ENCODE assay signal across 12 cellular contexts in the genomic region with DNA sequence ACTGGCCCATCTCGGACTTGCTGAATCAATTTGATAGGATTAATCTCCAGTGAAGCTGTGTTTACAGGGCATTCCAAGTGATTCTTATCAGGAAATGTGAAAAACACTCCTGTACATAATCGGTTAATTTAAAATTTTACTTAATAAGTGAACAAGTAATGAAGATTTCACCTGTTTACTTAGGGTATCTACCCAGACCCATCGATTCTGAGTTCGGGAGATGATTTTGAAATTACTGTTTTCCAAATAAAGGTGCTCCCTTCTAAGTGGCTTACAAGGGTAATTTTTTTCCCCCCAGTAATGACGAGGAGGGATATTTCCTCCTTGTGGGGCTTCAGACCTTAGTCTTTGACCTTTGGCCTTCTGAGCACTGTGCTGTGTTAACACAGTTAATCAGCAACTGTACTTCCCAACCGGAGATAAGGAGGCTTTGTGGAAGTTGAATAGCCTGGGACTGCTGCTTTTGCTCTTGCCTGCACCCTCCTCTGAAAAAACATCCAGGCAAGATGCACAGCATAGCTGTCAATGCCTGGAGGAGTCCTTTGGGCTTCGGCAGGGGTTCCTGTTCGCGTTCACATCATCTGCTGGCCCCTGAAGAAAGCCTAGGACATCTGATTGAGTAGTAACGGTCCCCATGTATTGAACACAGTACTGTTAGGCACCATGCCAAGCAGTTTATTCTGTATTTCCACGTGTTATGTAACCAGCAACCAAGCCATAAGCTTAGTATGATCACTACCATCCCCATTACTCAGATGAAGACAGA. TPM values are rescaled to one million over a fixed set of nuclear protein-coding genes. Genes with fewer than 3 reads are reported as not detected.
A peak's percentile ranks its signal among the peaks of the same experiment; 100 is the strongest.
DNase-seq lines count a peak whose midpoint lies in the region; ATAC-seq and TF ChIP-seq lines count a peak whose summit lies in the region.
"Had no signal": no experiment of that assay in that cellular context is flagged by ENCODE, and none has a peak within 500 bp of the region (broad histone marks: within the 10 kb centered on the region; RNA-seq: fewer than 3 reads in every experiment).

No MANE protein-coding gene starts in this region.

- peaks cover 0 to 25% (median 2%) of the 10 kb centered on the region in 3 donors for H3K36me3 Mint-ChIP-seq in CD8-positive, alpha-beta memory T cell
- H3K36me3 Mint-ChIP-seq in dendritic cell treated with granulocyte-macrophage colony-stimulating factor and Interleukin-4, amounts not matched to agents 40 ng/mL and 50 ng/mL, for 4 days (ENCODE audit: low read depth): peaks cover 45% of the 10 kb centered on the region
- peaks cover 0 to 14% (median 0%) of the 10 kb centered on the region in 3 donors for H3K36me3 Mint-ChIP-seq in naive thymus-derived CD8-positive, alpha-beta T cell

- H3K27me3 ChIP-seq in CD8-positive, alpha-beta memory T cell (ENCODE audit: insufficient read depth, low read length, poor library complexity, severe bottlenecking): no peaks in the 10 kb centered on the region
- H3K27me3 ChIP-seq in H7 (ENCODE audit: control insufficient read depth, insufficient read depth, low read length): peaks cover 2% of the 10 kb centered on the region; the same call in 1 of the 2 replicates
- H3K27me3 ChIP-seq in adrenal gland: no peaks in the 10 kb centered on the region
- H3K27me3 ChIP-seq: SJSA1 had no signal

- no peaks in the 10 kb centered on the region for H3K27me3 Mint-ChIP-seq in CD8-positive, alpha-beta memory T cell
- no peaks in the 10 kb centered on the region for H3K27me3 Mint-ChIP-seq in dendritic cell treated with granulocyte-macrophage colony-stimulating factor and Interleukin-4, amounts not matched to agents 40 ng/mL and 50 ng/mL, for 4 days
- H3K27me3 Mint-ChIP-seq in naive thymus-derived CD8-positive, alpha-beta T cell: peaks cover 0 to 3% (median 0%) of the 10 kb centered on the region in 5 donors

- no peak overlapping the region for H3K4me3 ChIP-seq in CD8-positive, alpha-beta memory T cell (ENCODE audit: low read length)
- no peak overlapping the region for H3K4me3 ChIP-seq in H7 (ENCODE audit: insufficient read depth, low read depth, low read length)
- H3K4me3 ChIP-seq in adrenal gland: no peak overlapping the region
- H3K4me3 ChIP-seq: lung had no signal

- DNase-seq in CD8-positive, alpha-beta memory T cell: no peak
- peak; percentile 40 for DNase-seq in LoVo (ENCODE audit: low spot score)
- DNase-seq in naive thymus-derived CD8-positive, alpha-beta T cell: no peak
- DNase-seq in H7: no peak
- no peak for DNase-seq in adrenal gland
- DNase-seq: anterior cingulate cortex had no signal

- TF ChIP-seq CTCF in adrenal gland (IDR thresholded peaks at IDR 0.05): no peak

- 75 to 81% (median 76%) methylated on average over 10 to 11 of the region's 11 CpGs for WGBS in adrenal gland, 4 donors

- peak overlapping the region in 5 of 8 donors; percentile 19 to 95 (median 36) for H3K27ac Mint-ChIP-seq in CD8-positive, alpha-beta memory T cell
- H3K27ac Mint-ChIP-seq in dendritic cell treated with granulocyte-macrophage colony-stimulating factor and Interleukin-4, amounts not matched to agents 40 ng/mL and 50 ng/mL, for 4 days: no peak overlapping the region
- peak overlapping the region in 7 of 10 donors; percentile 22 to 80 (median 66) for H3K27ac Mint-ChIP-seq in naive thymus-derived CD8-positive, alpha-beta T cell

- no peak for TF ChIP-seq POLR2A in adrenal gland (IDR thresholded peaks at IDR 0.05)

- intact Hi-C loops in dendritic cell treated with granulocyte-macrophage colony-stimulating factor and Interleukin-4, amounts not matched to agents 40 ng/mL and 50 ng/mL, for 4 days (cut with micrococcal nuclease): no loop called here
- intact Hi-C loops in adrenal gland (cut with DNase I): loop anchor here in 1 of 2 donors (5.0 kb wide), 1 partner anchor 57 kb away; a partner anchor contains a TSS

- POLR2A ChIA-PET in CD8-positive, alpha-beta memory T cell (lab: Charles Lee): no interaction called here
- POLR2A ChIA-PET in naive thymus-derived CD8-positive, alpha-beta T cell (lab: Charles Lee): interaction anchor here (0.6 to 0.8 kb wide), 2 partner anchors 17 to 132 kb away, joined by 3 read pairs; no protein-coding TSS in a partner anchor

- H3K27ac ChIP-seq in CD8-positive, alpha-beta memory T cell (ENCODE audit: low read depth, low read length): peak overlapping the region; percentile 7
- peak overlapping the region in 1 of 5 donors; percentile 9 for H3K27ac ChIP-seq in adrenal gland
- H3K27ac ChIP-seq: SJSA1 had no signal

- peak overlapping the region; percentile 29 to 73 (median 53) for H3K4me3 Mint-ChIP-seq in CD8-positive, alpha-beta memory T cell
- H3K4me3 Mint-ChIP-seq in dendritic cell treated with granulocyte-macrophage colony-stimulating factor and Interleukin-4, amounts not matched to agents 40 ng/mL and 50 ng/mL, for 4 days: peak overlapping the region; percentile 30
- H3K4me3 Mint-ChIP-seq in naive thymus-derived CD8-positive, alpha-beta T cell: peak overlapping the region; percentile 11 to 75 (median 36)

- no peaks in the 10 kb centered on the region for H3K9me3 ChIP-seq in CD8-positive, alpha-beta memory T cell (ENCODE audit: low read length)
- H3K9me3 ChIP-seq in adrenal gland (replicated peaks in 1 of 3): no peaks in the 10 kb centered on the region
- H3K9me3 ChIP-seq: SJSA1 had no signal

- ATAC-seq in naive thymus-derived CD8-positive, alpha-beta T cell: no peak
- ATAC-seq in GM18867 (IDR thresholded peaks at IDR 0.05; ENCODE audit: unreplicated experiment) (no peak), HG03521 (IDR thresholded peaks at IDR 0.05; ENCODE audit: unreplicated experiment) (no peak)

- no peaks in the 10 kb centered on the region for H3K36me3 ChIP-seq in CD8-positive, alpha-beta memory T cell (ENCODE audit: insufficient read depth, low read length)
- H3K36me3 ChIP-seq in H7 (replicated peaks; ENCODE audit: control insufficient read depth, insufficient read depth, low read length): no peaks in the 10 kb centered on the region; the same call in none of the 2 replicates
- no peaks in the 10 kb centered on the region for H3K36me3 ChIP-seq in adrenal gland (replicated peaks in 1 of 2)

- CTCF ChIA-PET in CD8-positive, alpha-beta memory T cell (lab: Charles Lee): no interaction called here

- peaks cover 36% of the 10 kb centered on the region for H3K4me1 ChIP-seq in CD8-positive, alpha-beta memory T cell (ENCODE audit: insufficient read depth, low read length)
- peaks cover 40 to 54% of the 10 kb centered on the region in 2 donors for H3K4me1 ChIP-seq in adrenal gland (replicated peaks in 1 of 2)

- peaks cover 32 to 62% (median 50%) of the 10 kb centered on the region in 3 donors for H3K4me1 Mint-ChIP-seq in CD8-positive, alpha-beta memory T cell
- H3K4me1 Mint-ChIP-seq in dendritic cell treated with granulocyte-macrophage colony-stimulating factor and Interleukin-4, amounts not matched to agents 40 ng/mL and 50 ng/mL, for 4 days (ENCODE audit: low read depth): peaks cover 30% of the 10 kb centered on the region
- peaks cover 18 to 56% (median 44%) of the 10 kb centered on the region in 4 donors for H3K4me1 Mint-ChIP-seq in naive thymus-derived CD8-positive, alpha-beta T cell

- no peaks in the 10 kb centered on the region for H3K9me3 Mint-ChIP-seq in CD8-positive, alpha-beta memory T cell
- no peaks in the 10 kb centered on the region for H3K9me3 Mint-ChIP-seq in dendritic cell treated with granulocyte-macrophage colony-stimulating factor and Interleukin-4, amounts not matched to agents 40 ng/mL and 50 ng/mL, for 4 days
- no peaks in the 10 kb centered on the region for H3K9me3 Mint-ChIP-seq in naive thymus-derived CD8-positive, alpha-beta T cell

RNA-seq across cellular contexts. Expression of a gene that starts 1.8 kb away (rescaled TPM):
- total RNA-seq in CD8-positive, alpha-beta memory T cell: 10 to 100 TPM; 19.3 to 20.9 TPM
- 26.7 TPM for polyA plus RNA-seq in CD8-positive, alpha-beta memory T cell
- 10 to 100 TPM; 11.1 to 12.1 TPM for total RNA-seq in naive thymus-derived CD8-positive, alpha-beta T cell
- polyA plus RNA-seq in naive thymus-derived CD8-positive, alpha-beta T cell: 10 to 100 TPM; 20.3 to 34.2 (median 32.6) TPM
- 18.2 and 26.1 TPM in 2 replicates for total RNA-seq in H7 (2014; rRNA removed; shearing (Covaris generic))
- total RNA-seq in adrenal gland: 100 to 1,000 TPM in 1 of 8 donors, 10 to 100 TPM in 7; 38.7 to 140 (median 55.3) TPM
- 10 to 100 TPM; 15.2 to 60.4 (median 19.9) TPM for polyA plus RNA-seq in adrenal gland

RNA-seq across cellular contexts. Expression of a gene that starts 2.2 kb away (rescaled TPM):
- 10 to 100 TPM; 41.2 to 44.5 TPM for total RNA-seq in CD8-positive, alpha-beta memory T cell
- polyA plus RNA-seq in CD8-positive, alpha-beta memory T cell: 54.3 TPM
- 10 to 100 TPM; 65.7 to 67.8 TPM for total RNA-seq in naive thymus-derived CD8-positive, alpha-beta T cell
- 10 to 100 TPM; 38.7 to 60.0 (median 45.0) TPM for polyA plus RNA-seq in naive thymus-derived CD8-positive, alpha-beta T cell
- total RNA-seq in H7 (2014; rRNA removed; shearing (Covaris generic)): 45.6 and 51.8 TPM in 2 replicates
- total RNA-seq in adrenal gland: 100 to 1,000 TPM; 134 to 318 (median 186) TPM
- 100 to 1,000 TPM in 2 of 3 donors, 10 to 100 TPM in 1; 75.3 to 213 (median 138) TPM for polyA plus RNA-seq in adrenal gland

RNA-seq across cellular contexts. Expression of a gene that starts 35.3 kb away (rescaled TPM):
- not detected for total RNA-seq in CD8-positive, alpha-beta memory T cell
- not detected for polyA plus RNA-seq in CD8-positive, alpha-beta memory T cell
- 1 to 10 TPM; 1.7 to 2.1 TPM for total RNA-seq in naive thymus-derived CD8-positive, alpha-beta T cell
- not detected for polyA plus RNA-seq in naive thymus-derived CD8-positive, alpha-beta T cell
- not detected in 2 replicates for total RNA-seq in H7 (2014; rRNA removed; shearing (Covaris generic))
- total RNA-seq in adrenal gland: 1 to 10 TPM in 1 of 8 donors, under 1 TPM in 6, not detected in 1; 0.11 to 3.9 (median 0.19) TPM
- polyA plus RNA-seq in adrenal gland: under 1 TPM in 2 of 3 donors, not detected in 1; 0.67 to 0.97 TPM
- total RNA-seq: LHCN-M2, SJSA1 had no signal

RNA-seq across cellular contexts. Expression of a gene that starts 43.1 kb away (rescaled TPM):
- not detected for total RNA-seq in CD8-positive, alpha-beta memory T cell
- polyA plus RNA-seq in CD8-positive, alpha-beta memory T cell: not detected
- not detected for total RNA-seq in naive thymus-derived CD8-positive, alpha-beta T cell
- not detected for polyA plus RNA-seq in naive thymus-derived CD8-positive, alpha-beta T cell
- total RNA-seq in H7 (2014; rRNA removed; shearing (Covaris generic)): 6.4 and 7.9 TPM in 2 replicates
- under 1 TPM in 1 of 8 donors, not detected in 7; 0.23 TPM for total RNA-seq in adrenal gland
- polyA plus RNA-seq in adrenal gland: not detected
- total RNA-seq: LHCN-M2, SJSA1 had no signal

RNA-seq across cellular contexts. Expression of a gene that starts 46.1 kb away (rescaled TPM):
- 10 to 100 TPM; 73.9 to 82.8 TPM for total RNA-seq in CD8-positive, alpha-beta memory T cell
- polyA plus RNA-seq in CD8-positive, alpha-beta memory T cell: 96.6 TPM
- total RNA-seq in naive thymus-derived CD8-positive, alpha-beta T cell: 10 to 100 TPM; 62.0 to 65.4 TPM
- 10 to 100 TPM; 87.2 to 90.6 (median 87.3) TPM for polyA plus RNA-seq in naive thymus-derived CD8-positive, alpha-beta T cell
- 138 and 152 TPM in 2 replicates for total RNA-seq in H7 (2014; rRNA removed; shearing (Covaris generic))
- total RNA-seq in adrenal gland: 100 to 1,000 TPM in 4 of 8 donors, 10 to 100 TPM in 4; 51.3 to 252 (median 90.7) TPM
- polyA plus RNA-seq in adrenal gland: 10 to 100 TPM in 2 of 3 donors, 1 to 10 TPM in 1; 3.0 to 84.8 (median 78.6) TPM
